ENCODE assay signal across 7 cellular contexts in genomic region chr19:20238025-20238623, GRCh38.
DNase-seq lines count a peak whose midpoint lies in the region; ATAC-seq and TF ChIP-seq lines count a peak whose summit lies in the region.

No MANE protein-coding gene starts in this region.

- H3K36me3 ChIP-seq in adipocyte (ENCODE audit: control insufficient read depth, insufficient read depth, low read length, severe bottlenecking) (no peaks in the 10 kb centered on the region), heart right ventricle (no peaks in the 10 kb centered on the region), tibial nerve (no peaks in the 10 kb centered on the region)

- peak overlapping the region in 9 of 10 donors; percentile 7 to 71 (median 55) for H3K27ac ChIP-seq in heart right ventricle
- H3K27ac ChIP-seq in tibial nerve = no peak overlapping the region

- 0 to 1% methylated on average over 25 of the region's 25 CpGs for WGBS in heart right ventricle, 2 donors
- WGBS in tibial nerve, 2 donors = 4 to 5% methylated on average over 22 to 25 of the region's 25 CpGs

- TF ChIP-seq EP300 in tibial nerve (IDR thresholded peaks at IDR 0.05) = no peak

- no peaks in the 10 kb centered on the region for H3K27me3 ChIP-seq in adipocyte (replicated peaks; ENCODE audit: control insufficient read depth, insufficient read depth, low read length)
- no peaks in the 10 kb centered on the region for H3K27me3 ChIP-seq in heart right ventricle
- no peaks in the 10 kb centered on the region for H3K27me3 ChIP-seq in tibial nerve

- H3K4me3 ChIP-seq in adipocyte (ENCODE audit: low read length) (peak overlapping the region; percentile 78), heart right ventricle (peak overlapping the region; percentile 34 to 78 (median 64)), tibial nerve (peak overlapping the region; percentile 33 to 57 (median 52))

- TF ChIP-seq POLR2A in tibial nerve (IDR thresholded peaks at IDR 0.05) = no peak

- H3K4me1 ChIP-seq in adipocyte (ENCODE audit: control insufficient read depth, insufficient read depth, low read length) = no peaks in the 10 kb centered on the region
- peaks cover 0 to 29% (median 8%) of the 10 kb centered on the region in 9 donors for H3K4me1 ChIP-seq in heart right ventricle
- H3K4me1 ChIP-seq in tibial nerve = peaks cover 0 to 6% (median 0%) of the 10 kb centered on the region in 4 donors

- DNase-seq in adipocyte (ENCODE audit: low read depth) = peak; percentile 94
- DNase-seq in heart right ventricle = peak; percentile 90 to 93
- peak; percentile 80 to 98 (median 92) for DNase-seq in posterior cingulate gyrus
- DNase-seq in tibial nerve (ENCODE audit: low spot score in 2 of 2) = peak; percentile 85 to 92

- ATAC-seq in GM18873 (IDR thresholded peaks at IDR 0.05; ENCODE audit: low FRiP score, unreplicated experiment) = peak; percentile 79
- ATAC-seq in HG03469 (IDR thresholded peaks at IDR 0.05; ENCODE audit: unreplicated experiment) = peak; percentile 44
- ATAC-seq in SK-N-SH treated with all-trans-retinoic acid at 6 μM for 48 hours = peak; percentile 97
- peak; percentile 92 to 97 (median 96) for ATAC-seq in heart right ventricle

- H3K9me3 ChIP-seq in adipocyte (ENCODE audit: control insufficient read depth, low read length) (peaks cover 8% of the 10 kb centered on the region), heart right ventricle (peaks cover 0 to 13% (median 0%) of the 10 kb centered on the region in 11 donors), tibial nerve (no peaks in the 10 kb centered on the region)

- peak overlapping the region; percentile 52 for H3K9ac ChIP-seq in adipocyte (ENCODE audit: low read length)

- TF ChIP-seq CTCF in heart right ventricle (IDR thresholded peaks at IDR 0.05) (no peak), tibial nerve (IDR thresholded peaks at IDR 0.05) (no peak)

- intact Hi-C loops in heart right ventricle (cut with DNase I) (loop anchor here in 1 of 10 donors (10.0 kb wide), 1 partner anchor 163 kb away; the partner anchor contains the start of gene ZNF90), posterior cingulate gyrus (cut with DNase I) (no loop called here)

TF ChIP-seq in SK-N-SH treated with all-trans-retinoic acid at 6 μM for 48 hours, 23 proteins besides CTCF, POLR2A, EP300 and RAD21:
- no peak for TF ChIP-seq ARNTL (CRISPR knock-in tag; IDR thresholded peaks at IDR 0.05; ENCODE audit: borderline replicate concordance, low read depth)
- no peak for TF ChIP-seq ZC3H10 (CRISPR knock-in tag; IDR thresholded peaks at IDR 0.05)
- TF ChIP-seq PPARA (CRISPR knock-in tag; IDR thresholded peaks at IDR 0.05; ENCODE audit: borderline replicate concordance) = no peak
- TF ChIP-seq ZNF8 (CRISPR knock-in tag; IDR thresholded peaks at IDR 0.05) = no peak
- TF ChIP-seq POU6F1 (CRISPR knock-in tag; IDR thresholded peaks at IDR 0.05; ENCODE audit: borderline replicate concordance, low read depth) = no peak
- no peak for TF ChIP-seq GLIS3 (CRISPR knock-in tag; IDR thresholded peaks at IDR 0.05)
- TF ChIP-seq PATZ1 (CRISPR knock-in tag; IDR thresholded peaks at IDR 0.05; ENCODE audit: borderline replicate concordance) = no peak
TF ChIP-seq in SK-N-SH treated with all-trans-retinoic acid at 6 μM for 48 hours: peak in this region for 0.

Comparison
In these comparisons a context has a peak if more than half of its experiments do, and no peak if none do; other contexts are left out.
1. ATAC-seq: peak in every context shown above with its lines; median percentile 97 in SK-N-SH treated with all-trans-retinoic acid at 6 μM for 48 hours; 96 in heart right ventricle; 79 in GM18873; 44 in HG03469.
2. H3K27ac ChIP-seq: peak in heart right ventricle (9 of 10); none in tibial nerve (0 of 4).
3. Peak in every context shown above with its lines, with median percentiles within 50 percentile points of each other: DNase-seq and H3K4me3 ChIP-seq.